1 cellular context compared by ENCODE assay signal in the genomic region with DNA sequence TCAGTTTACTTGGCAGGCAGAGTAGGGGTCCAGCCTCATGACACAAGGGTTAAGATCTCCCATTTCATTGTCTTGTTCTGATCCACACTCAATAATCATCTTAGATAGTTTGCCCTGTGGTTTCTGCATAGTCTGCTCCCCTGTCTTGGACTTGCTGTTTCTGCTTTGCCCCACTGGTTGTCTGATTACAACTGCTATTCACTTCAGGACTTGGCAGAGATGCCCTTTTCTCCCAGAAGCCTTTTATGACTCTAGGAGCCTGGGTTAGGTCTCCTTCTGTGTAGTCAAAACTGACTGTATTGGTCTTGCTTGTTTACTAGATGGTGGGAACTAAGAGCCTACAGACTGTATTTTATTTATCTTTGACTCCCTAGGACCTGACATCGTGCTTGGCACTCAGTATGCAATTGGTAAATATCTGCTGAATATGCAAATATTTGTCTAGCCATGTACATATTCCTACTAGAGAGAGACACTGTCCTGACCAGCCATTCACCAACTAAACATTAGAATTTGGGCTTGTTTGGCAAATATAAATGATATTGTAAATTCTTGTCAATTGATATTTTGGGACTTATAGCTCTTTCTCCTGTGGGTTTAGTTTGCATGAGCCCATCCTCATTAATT.
TF ChIP-seq lines count a peak whose summit lies in the region.

No MANE protein-coding gene starts in this region.

TF ChIP-seq in GM23338, 12 proteins besides CTCF, POLR2A, EP300 and RAD21 (continued from another document):
- TF ChIP-seq EZH2 (IDR thresholded peaks at IDR 0.05; ENCODE audit: low read depth, unreplicated experiment) (no peak), STAT1 (IDR thresholded peaks at IDR 0.05; ENCODE audit: unreplicated experiment) (no peak), JUNB (IDR thresholded peaks at IDR 0.05; ENCODE audit: unreplicated experiment) (no peak)
